25 cellular contexts compared by ENCODE assay signal in genomic region chr15:58154769-58155168, GRCh38. TPM values are rescaled to one million over a fixed set of nuclear protein-coding genes. Genes with fewer than 3 reads are reported as not detected.
"Had no signal": no experiment of that assay in that cellular context is flagged by ENCODE, and none has a peak within 500 bp of the region (broad histone marks: within the 10 kb centered on the region; RNA-seq: fewer than 3 reads in every experiment).

No MANE protein-coding gene starts in this region.

- FAIRE-seq: HepG2 had no signal

- H3K27ac ChIP-seq: RWPE1, SJCRH30 had no signal

- H3K4me1 ChIP-seq: SJCRH30 had no signal

- DNase-seq: IMR-90, Karpas-422, KG1, MG63, NCI-H1092, NCI-H1105 treated with DMSO at 0.1 percent for 48 hours, NCI-H1417 treated with DMSO at 0.1 percent for 48 hours, NCI-H146, NCI-H1694 treated with DMSO at 0.1 percent for 48 hours, NCI-H1930, NCI-H2081, NCI-H2107, NCI-H2227 treated with DMSO at 0.1 percent for 48 hours, NCI-H524, NCI-H526 treated with DMSO at 0.1 percent for 48 hours, NCI-H748 treated with DMSO at 0.1 percent for 48 hours, SHP77 treated with DMSO at 0.1 percent for 48 hours, SJCRH30 had no signal

- H3K9me3 ChIP-seq: MG63, SJCRH30 had no signal

- ATAC-seq: HepG2, Panc1, Right ventricle myocardium inferior, SK-N-SH treated with all-trans-retinoic acid at 6 μM for 48 hours had no signal

- H3K27me3 ChIP-seq: MG63, SJCRH30 had no signal

- H3K4me3 ChIP-seq: MG63, SJCRH30 had no signal

- H3K36me3 ChIP-seq: MG63, SJCRH30 had no signal

RNA-seq across cellular contexts. Expression of gene AQP9, which starts 16.6 kb away (rescaled TPM):
- total RNA-seq: HepG2, HT1080, IMR-90, NCI-H460 had no signal
- polyA plus RNA-seq: HepG2, IMR-90 had no signal
